19 cellular contexts compared by ENCODE assay signal in genomic region chr14:88607829-88608228, GRCh38. TPM values are rescaled to one million over a fixed set of nuclear protein-coding genes. Genes with fewer than 3 reads are reported as not detected.
DNase-seq lines count a peak whose midpoint lies in the region; FAIRE-seq and TF ChIP-seq lines count a peak whose summit lies in the region.
"Had no signal": no experiment of that assay in that cellular context is flagged by ENCODE, and none has a peak within 500 bp of the region (broad histone marks: within the 10 kb centered on the region; RNA-seq: fewer than 3 reads in every experiment).

No MANE protein-coding gene starts in this region.

- TF ChIP-seq EP300 in H1 (IDR thresholded peaks at IDR 0.05; ENCODE audit: borderline replicate concordance in 1 of 2, low read depth in 2 of 2, low read length in 2 of 2): no peak

- no peaks in the 10 kb centered on the region; the same call in 1 of the 2 replicates for H3K23me2 ChIP-seq in H1 (ENCODE audit: low read depth, low read length)

- H3K4ac ChIP-seq in H1 (replicated peaks; ENCODE audit: insufficient read length, low read depth, low read length) (no peak overlapping the region), neuronal stem cell (ENCODE audit: low read length) (no peak overlapping the region)

- TF ChIP-seq POLR2A in GM12891 (IDR thresholded peaks at IDR 0.05; ENCODE audit: low read depth, low read length) (no peak), H1 (IDR thresholded peaks at IDR 0.05; ENCODE audit: control extremely low read depth in 1 of 2, low read depth in 2 of 2, low read length in 2 of 2) (no peak)

- H3K27ac ChIP-seq in H1 (ENCODE audit: low read depth, low read length): no peak overlapping the region
- H3K27ac ChIP-seq in neuronal stem cell (replicated peaks; ENCODE audit: low read length): no peak overlapping the region
- H3K27ac ChIP-seq: 22Rv1, A549 had no signal

- peaks cover 0 to 3% of the 10 kb centered on the region in 2 experiments; a peak in 1 of 4 replicates for H3K9me3 ChIP-seq in H1 (ENCODE audit: insufficient read depth in 2 of 2, low read depth in 1 of 2, low read length in 1 of 2)
- no peaks in the 10 kb centered on the region for H3K9me3 ChIP-seq in neuronal stem cell (replicated peaks in 1 of 2; ENCODE audit: control insufficient read depth in 2 of 2, insufficient read depth in 1 of 2, low read depth in 1 of 2, low read length in 2 of 2)
- H3K9me3 ChIP-seq: A549 had no signal

- no peak overlapping the region for H4K5ac ChIP-seq in H1 (ENCODE audit: insufficient read length, low read depth, low read length)

- H2AK5ac ChIP-seq in H1 (ENCODE audit: low read depth, low read length) (no peak overlapping the region), neuronal stem cell (ENCODE audit: low read depth, low read length) (no peak overlapping the region)

- H2BK120ac ChIP-seq in H1 (replicated peaks; ENCODE audit: low read depth, low read length) (no peak overlapping the region), neuronal stem cell (ENCODE audit: low read depth, low read length) (no peak overlapping the region)

- H2BK12ac ChIP-seq in H1 (ENCODE audit: low read depth, low read length): no peak overlapping the region
- H2BK12ac ChIP-seq in neuronal stem cell (ENCODE audit: low read length): no peak overlapping the region

- H3K18ac ChIP-seq in H1 (ENCODE audit: extremely low read depth, low read length): no peak overlapping the region
- H3K18ac ChIP-seq in neuronal stem cell (ENCODE audit: low read length): no peak overlapping the region

- peak; percentile 41 for FAIRE-seq in GM12891 (lab: Jason Lieb, UNC)
- no peak for FAIRE-seq in H1 (lab: Jason Lieb, UNC)
- FAIRE-seq: A549, GM19239 had no signal

- H3K56ac ChIP-seq in H1 (replicated peaks; ENCODE audit: insufficient read length, low read depth, low read length): no peak overlapping the region

- H3K4me1 ChIP-seq in H1 (replicated peaks in 1 of 4; ENCODE audit: control insufficient read depth in 3 of 4, insufficient read depth in 4 of 4, low read length in 3 of 4) (peaks cover 0 to 4% (median 1%) of the 10 kb centered on the region in 4 experiments; a peak in 2 of 7 replicates), neuronal stem cell (ENCODE audit: control insufficient read depth in 2 of 2, insufficient read depth in 1 of 2, low read depth in 1 of 2, low read length in 2 of 2) (no peaks in the 10 kb centered on the region)

- H2BK15ac ChIP-seq in H1 (ENCODE audit: low read length) (no peak overlapping the region), neuronal stem cell (ENCODE audit: low read length) (no peak overlapping the region)

- peaks cover 30 to 91% (median 75%) of the 10 kb centered on the region in 4 experiments for H3K36me3 ChIP-seq in H1 (ENCODE audit: control insufficient read depth in 2 of 4, insufficient read depth in 4 of 4, low read length in 3 of 4)
- H3K36me3 ChIP-seq in neuronal stem cell (replicated peaks in 1 of 2; ENCODE audit: control insufficient read depth in 2 of 2, insufficient read depth in 2 of 2, low read length in 2 of 2): peaks cover 31 to 100% of the 10 kb centered on the region in 2 donors

- H4K91ac ChIP-seq in H1 (replicated peaks; ENCODE audit: insufficient read length, low read length): no peak overlapping the region
- no peak overlapping the region for H4K91ac ChIP-seq in neuronal stem cell (ENCODE audit: low read depth, low read length, poor library complexity)

- TF ChIP-seq RAD21 in H1 (IDR thresholded peaks at IDR 0.05 in 1 of 2, conservative IDR thresholded peaks at IDR 0.05 in 1 of 2; ENCODE audit: low read depth in 2 of 2, low read length in 2 of 2): no peak

- H3K4me3 ChIP-seq in H1 (ENCODE audit: extremely low read depth in 1 of 4, insufficient read depth in 2 of 4, low read depth in 3 of 4, low read length in 4 of 4): no peak overlapping the region
- peak overlapping the region in 1 of 2 donors; percentile 9 for H3K4me3 ChIP-seq in neuronal stem cell (ENCODE audit: low read length in 2 of 2)
- H3K4me3 ChIP-seq: A549 had no signal

- H2BK5ac ChIP-seq in H1 (ENCODE audit: low read depth, low read length) (no peak overlapping the region), neuronal stem cell (ENCODE audit: low read length) (no peak overlapping the region)

- H3K79me2 ChIP-seq in H1 (ENCODE audit: control insufficient read depth in 1 of 2, insufficient read depth in 2 of 2, low read length in 2 of 2): no peaks in the 10 kb centered on the region

- DNase-seq in GM12891 (ENCODE audit: insufficient read length, low spot score) (no peak), H1 (ENCODE audit: low read depth in 1 of 2, low spot score in 2 of 2) (no peak), neuronal stem cell (ENCODE audit: low spot score) (no peak), ACHN (no peak), GM20000 (ENCODE audit: low spot score) (no peak), 8988T (no peak)
- DNase-seq: C1 segment of cervical spinal cord; Calu3; CD4-positive, alpha-beta memory T cell; COR-L47; DMS53; DMS79 treated with DMSO at 0.1 percent for 48 hours; GF-D8; GOT3; H7; HCEC 1CT had no signal

- H4K8ac ChIP-seq in H1 (ENCODE audit: extremely low read depth, insufficient read depth, low read length) (no peak overlapping the region), neuronal stem cell (ENCODE audit: low read depth, low read length) (peak overlapping the region; percentile 52)

- no peaks in the 10 kb centered on the region for H3K27me3 ChIP-seq in H1 (replicated peaks in 1 of 4; ENCODE audit: control insufficient read depth in 3 of 4, extremely low read depth in 1 of 4, insufficient read depth in 3 of 4, low read length in 3 of 4)
- H3K27me3 ChIP-seq in neuronal stem cell (ENCODE audit: control insufficient read depth in 3 of 3, insufficient read depth in 3 of 3, low read depth in 1 of 3, low read length in 3 of 3): no peaks in the 10 kb centered on the region

- H3K23ac ChIP-seq in H1 (ENCODE audit: insufficient read length) (no peak overlapping the region), neuronal stem cell (ENCODE audit: low read depth, low read length, poor library complexity) (no peak overlapping the region)

- H3K79me1 ChIP-seq in H1 (ENCODE audit: low read depth, low read length) (no peaks in the 10 kb centered on the region), neuronal stem cell (ENCODE audit: low read depth, low read length) (peaks cover 3% of the 10 kb centered on the region)

- H3K9ac ChIP-seq in H1 (replicated peaks in 1 of 4; ENCODE audit: extremely low read depth in 1 of 4, low read depth in 3 of 4, low read length in 3 of 4) (no peak overlapping the region), neuronal stem cell (ENCODE audit: low read depth, low read length, poor library complexity) (peak overlapping the region; percentile 9)

- TF ChIP-seq CTCF in H1 (IDR thresholded peaks at IDR 0.05; ENCODE audit: control extremely low read depth in 1 of 3, insufficient read depth in 1 of 3, low read depth in 1 of 3, low read length in 3 of 3) (no peak), GM20000 (IDR thresholded peaks at IDR 0.05; ENCODE audit: extremely low read depth, missing control alignments) (no peak)

- in situ Hi-C loops in ACHN (cut with HindIII; ENCODE audit: low pct_ligation_motif_present, low pct_unique_long_range_greater_than_20kb, low sequenced_read_pairs): no loop called here

- H3K14ac ChIP-seq in H1 (ENCODE audit: insufficient read length): no peak overlapping the region
- H3K14ac ChIP-seq in neuronal stem cell (ENCODE audit: low read length): no peak overlapping the region

- H4K20me1 ChIP-seq in H1 (replicated peaks in 1 of 2; ENCODE audit: control insufficient read depth in 1 of 2, insufficient read depth in 2 of 2, low read length in 2 of 2): peaks cover 0 to 6% of the 10 kb centered on the region in 2 experiments

- H2AFZ ChIP-seq in H1 (ENCODE audit: low read length): no peak overlapping the region
- H2AFZ ChIP-seq in neuronal stem cell (ENCODE audit: low read length): no peak overlapping the region

- POLR2A ChIA-PET in H1 (lab: Charles Lee; ENCODE audit: partially characterized antibody): no interaction called here

- no peak overlapping the region for H2BK20ac ChIP-seq in H1 (ENCODE audit: low read length)

- CTCF ChIA-PET in H1 (lab: Charles Lee; ENCODE audit: partially characterized antibody): no interaction called here

- H3K4me2 ChIP-seq in H1 (ENCODE audit: insufficient read depth in 1 of 2, low read depth in 2 of 2, low read length in 2 of 2): no peak overlapping the region
- no peak overlapping the region for H3K4me2 ChIP-seq in neuronal stem cell (ENCODE audit: insufficient read depth, low read length, poor library complexity, severe bottlenecking)
- H3K4me2 ChIP-seq: A549 had no signal

TF ChIP-seq in GM12891, 5 proteins besides CTCF, POLR2A, EP300 and RAD21 (continues in another document):
- TF ChIP-seq PAX5 (IDR thresholded peaks at IDR 0.05; ENCODE audit: insufficient read depth, low read length, severe bottlenecking) (no peak), POLR2AphosphoS5 (IDR thresholded peaks at IDR 0.05; ENCODE audit: low read depth, low read length) (no peak)

TF ChIP-seq in H1, 55 proteins besides CTCF, POLR2A, EP300 and RAD21 (continues in another document):
- TF ChIP-seq SIRT6 (IDR thresholded peaks at IDR 0.05; ENCODE audit: low read length) (no peak), KDM1A (IDR thresholded peaks at IDR 0.05; ENCODE audit: borderline replicate concordance, low read length) (peak; percentile 91)

RNA-seq across cellular contexts. Expression of gene ZC3H14, which starts 45.0 kb away (rescaled TPM):
- polyA plus RNA-seq in GM12891 (2012; ENCODE audit: low read depth, missing spikeins): 26.8 TPM
- total RNA-seq in H1 (2021; fragmentation: NEBNext Ultra II Directional; extraction: Animal tissue kit (Norgen Biotek cat#: 25700)): 86.0 and 90.1 TPM in 2 replicates
- polyA plus RNA-seq in H1 (2011; rRNA removed): 58.3 and 99.1 TPM in 2 replicates
- polyA plus RNA-seq in H1 (2011; cell fraction: cytosol; rRNA removed): 89.5 TPM
- 89.6 TPM for polyA plus RNA-seq in H1 (2011; cell fraction: nucleus; rRNA removed)
- 68.2 to 87.6 TPM (median 85.2 TPM) in 4 replicates for polyA plus RNA-seq in H1 (2012, experiment 1 of 2)
- polyA plus RNA-seq in H1 (2012, experiment 2 of 2): 12.2 TPM
- polyA plus RNA-seq in H1 (2013, experiment 1 of 2): 54.4 TPM
- polyA plus RNA-seq in H1 (2013, experiment 2 of 2): 49.8 TPM
- polyA minus RNA-seq in H1 (2011; rRNA and poly(A)+ RNA removed): 283 and 372 TPM in 2 replicates
- polyA minus RNA-seq in H1 (2011; cell fraction: cytosol; rRNA and poly(A)+ RNA removed): 72.1 TPM
- polyA minus RNA-seq in H1 (2011; cell fraction: nucleus; rRNA and poly(A)+ RNA removed): 121 TPM
- polyA plus RNA-seq in neuronal stem cell (2013, experiment 1 of 2): 61.9 TPM
- polyA plus RNA-seq in neuronal stem cell (2013, experiment 2 of 2): 63.0 TPM

RNA-seq across cellular contexts. Expression of gene PTPN21, which starts 53.0 kb away (rescaled TPM):
- polyA plus RNA-seq in GM12891 (2012; ENCODE audit: low read depth, missing spikeins): 0.42 TPM
- total RNA-seq in H1 (2021; fragmentation: NEBNext Ultra II Directional; extraction: Animal tissue kit (Norgen Biotek cat#: 25700)): 16.1 and 18.0 TPM in 2 replicates
- 6.5 and 8.2 TPM in 2 replicates for polyA plus RNA-seq in H1 (2011; rRNA removed)
- 5.0 TPM for polyA plus RNA-seq in H1 (2011; cell fraction: cytosol; rRNA removed)
- polyA plus RNA-seq in H1 (2011; cell fraction: nucleus; rRNA removed): 13.3 TPM
- polyA plus RNA-seq in H1 (2012, experiment 1 of 2): 6.5 to 9.1 TPM (median 8.5 TPM) in 4 replicates
- polyA plus RNA-seq in H1 (2012, experiment 2 of 2): 2.3 TPM
- polyA plus RNA-seq in H1 (2013, experiment 1 of 2): 6.6 TPM
- 5.9 TPM for polyA plus RNA-seq in H1 (2013, experiment 2 of 2)
- 8.5 and 8.9 TPM in 2 replicates for polyA minus RNA-seq in H1 (2011; rRNA and poly(A)+ RNA removed)
- 7.5 TPM for polyA minus RNA-seq in H1 (2011; cell fraction: cytosol; rRNA and poly(A)+ RNA removed)
- 11.6 TPM for polyA minus RNA-seq in H1 (2011; cell fraction: nucleus; rRNA and poly(A)+ RNA removed)
- polyA plus RNA-seq in neuronal stem cell (2013, experiment 1 of 2): 12.5 TPM
- polyA plus RNA-seq in neuronal stem cell (2013, experiment 2 of 2): 12.7 TPM
- total RNA-seq: CD4-positive, alpha-beta memory T cell had no signal
- polyA plus RNA-seq: CD4-positive, alpha-beta memory T cell had no signal
